ENCODE assay signal across 9 cellular contexts in genomic region chr7:36280840-36281812, GRCh38.
A peak's percentile ranks its signal among the peaks of the same experiment; 100 is the strongest.
DNase-seq lines count a peak whose midpoint lies in the region; ATAC-seq and TF ChIP-seq lines count a peak whose summit lies in the region.
"Had no signal": no experiment of that assay in that cellular context is flagged by ENCODE, and none has a peak within 500 bp of the region (broad histone marks: within the 10 kb centered on the region; RNA-seq: fewer than 3 reads in every experiment).

No MANE protein-coding gene starts in this region.

- in situ Hi-C loops in GM23248 (cut with MboI): no loop called here
- in situ Hi-C loops in brain microvascular endothelial cell (cut with HindIII; ENCODE audit: low pct_ligation_motif_present, low sequenced_read_pairs): no loop called here

- H3K36me3 ChIP-seq in CD8-positive, alpha-beta memory T cell (ENCODE audit: insufficient read depth, low read length): no peaks in the 10 kb centered on the region
- H3K36me3 ChIP-seq in GM23248 (ENCODE audit: low read depth): no peaks in the 10 kb centered on the region
- H3K36me3 ChIP-seq in brain microvascular endothelial cell (replicated peaks): no peaks in the 10 kb centered on the region
- peaks cover 2% of the 10 kb centered on the region for H3K36me3 ChIP-seq in iPS-15b (ENCODE audit: control insufficient read depth, insufficient read depth, low read length)

- no peaks in the 10 kb centered on the region for H3K36me3 Mint-ChIP-seq in CD8-positive, alpha-beta memory T cell
- no peaks in the 10 kb centered on the region for H3K36me3 Mint-ChIP-seq in stimulated activated naive B cell treated with anti-CD40 and anti-IgM and Interleukin-4, amounts not matched to agents 10 μg/mL and 1 μg/mL and 100 μg/mL, for 72 hours
- H3K36me3 Mint-ChIP-seq: memory B cell had no signal

- H3K4me3 ChIP-seq in CD8-positive, alpha-beta memory T cell (ENCODE audit: low read length): no peak overlapping the region
- H3K4me3 ChIP-seq in GM23248 (peak overlapping the region; percentile 54), brain microvascular endothelial cell (ENCODE audit: low read depth, low read length) (peak overlapping the region; percentile 35), iPS-15b (ENCODE audit: low read depth, low read length) (peak overlapping the region; percentile 13), skeletal muscle cell (ENCODE audit: low read depth, low read length) (peak overlapping the region; percentile 20)

- H2AFZ ChIP-seq in GM23248: peak overlapping the region; percentile 28; the same call in 1 of the 2 replicates

- H3K9me3 ChIP-seq in CD8-positive, alpha-beta memory T cell (ENCODE audit: low read length): no peaks in the 10 kb centered on the region
- H3K9me3 ChIP-seq in GM23248 (ENCODE audit: low read depth) (no peaks in the 10 kb centered on the region), iPS-15b (ENCODE audit: control insufficient read depth, insufficient read depth, low read length) (no peaks in the 10 kb centered on the region)

- peak overlapping the region in 7 of 8 donors; percentile 10 to 73 (median 56) for H3K27ac Mint-ChIP-seq in CD8-positive, alpha-beta memory T cell
- no peak overlapping the region for H3K27ac Mint-ChIP-seq in stimulated activated naive B cell treated with anti-CD40 and anti-IgM and Interleukin-4, amounts not matched to agents 10 μg/mL and 1 μg/mL and 100 μg/mL, for 72 hours
- H3K27ac Mint-ChIP-seq: memory B cell had no signal

- H3K4me3 Mint-ChIP-seq in CD8-positive, alpha-beta memory T cell: peak overlapping the region in 3 of 7 donors; percentile 13 to 47 (median 40)
- H3K4me3 Mint-ChIP-seq in stimulated activated naive B cell treated with anti-CD40 and anti-IgM and Interleukin-4, amounts not matched to agents 10 μg/mL and 1 μg/mL and 100 μg/mL, for 72 hours: no peak overlapping the region
- H3K4me3 Mint-ChIP-seq: memory B cell had no signal

- H3K4me2 ChIP-seq in GM23248 (ENCODE audit: unreplicated experiment): peak overlapping the region; percentile 63

- CTCF ChIA-PET in CD8-positive, alpha-beta memory T cell (lab: Charles Lee): interaction anchor here (1.1 kb wide), 1 partner anchor 303 kb away, joined by 3 read pairs; no protein-coding TSS in a partner anchor

- H3K9me2 ChIP-seq in GM23248 (ENCODE audit: insufficient read depth): no peaks in the 10 kb centered on the region

- no peaks in the 10 kb centered on the region for H3K27me3 ChIP-seq in CD8-positive, alpha-beta memory T cell (ENCODE audit: insufficient read depth, low read length, poor library complexity, severe bottlenecking)
- no peaks in the 10 kb centered on the region for H3K27me3 ChIP-seq in GM23248 (replicated peaks; ENCODE audit: insufficient read depth)
- no peaks in the 10 kb centered on the region for H3K27me3 ChIP-seq in brain microvascular endothelial cell (replicated peaks)
- no peaks in the 10 kb centered on the region for H3K27me3 ChIP-seq in iPS-15b (ENCODE audit: control insufficient read depth, insufficient read depth, low read length)

- no peaks in the 10 kb centered on the region for H4K20me1 ChIP-seq in GM23248 (ENCODE audit: insufficient read depth)

- peaks cover 0 to 7% of the 10 kb centered on the region in 2 donors for H3K27me3 Mint-ChIP-seq in CD8-positive, alpha-beta memory T cell
- peaks cover 15 to 20% of the 10 kb centered on the region in 2 donors for H3K27me3 Mint-ChIP-seq in stimulated activated naive B cell treated with anti-CD40 and anti-IgM and Interleukin-4, amounts not matched to agents 10 μg/mL and 1 μg/mL and 100 μg/mL, for 72 hours

- no peaks in the 10 kb centered on the region for H3K79me2 ChIP-seq in GM23248 (ENCODE audit: insufficient read depth)

- WGBS in GM23248 (ENCODE audit: low coverage in 1 of 2, low lambda C conversion rate in 2 of 2, missing lambda C conversion rate in 2 of 2), 2 experiments: 9 to 10% methylated on average over 18 of the region's 18 CpGs

- peak; percentile 23 for TF ChIP-seq CTCF in brain microvascular endothelial cell (IDR thresholded peaks at IDR 0.05; ENCODE audit: low read depth, low read length, missing control alignments)

- peaks cover 30 to 74% (median 66%) of the 10 kb centered on the region in 3 donors for H3K4me1 Mint-ChIP-seq in CD8-positive, alpha-beta memory T cell
- peaks cover 29 to 34% of the 10 kb centered on the region in 2 donors for H3K4me1 Mint-ChIP-seq in stimulated activated naive B cell treated with anti-CD40 and anti-IgM and Interleukin-4, amounts not matched to agents 10 μg/mL and 1 μg/mL and 100 μg/mL, for 72 hours

- peaks cover 44% of the 10 kb centered on the region for H3K4me1 ChIP-seq in CD8-positive, alpha-beta memory T cell (ENCODE audit: insufficient read depth, low read length)
- H3K4me1 ChIP-seq in GM23248 (ENCODE audit: insufficient read depth): peaks cover 26% of the 10 kb centered on the region
- peaks cover 55% of the 10 kb centered on the region for H3K4me1 ChIP-seq in iPS-15b (ENCODE audit: control insufficient read depth, insufficient read depth, low read length)

- H3K9ac ChIP-seq in GM23248 (peak overlapping the region; percentile 31; the same call in 1 of the 2 replicates), iPS-15b (ENCODE audit: low read depth, low read length) (no peak overlapping the region)

- H3K9me3 Mint-ChIP-seq in CD8-positive, alpha-beta memory T cell: no peaks in the 10 kb centered on the region
- H3K9me3 Mint-ChIP-seq in stimulated activated naive B cell treated with anti-CD40 and anti-IgM and Interleukin-4, amounts not matched to agents 10 μg/mL and 1 μg/mL and 100 μg/mL, for 72 hours: no peaks in the 10 kb centered on the region
- H3K9me3 Mint-ChIP-seq: memory B cell had no signal

- POLR2A ChIA-PET in CD8-positive, alpha-beta memory T cell (lab: Charles Lee): no interaction called here

- H3F3A ChIP-seq in GM23248 (ENCODE audit: insufficient read depth): peaks cover 12% of the 10 kb centered on the region; the same call in 1 of the 2 replicates

- DNase-seq in CD8-positive, alpha-beta memory T cell: no peak
- peak; percentile 97 for DNase-seq in GM23248
- peak; percentile 44 for DNase-seq in NCI-H2081 treated with DMSO at 0.1 percent for 48 hours (lab: John Stamatoyannopoulos, UW)
- peak; percentile 88 for DNase-seq in brain microvascular endothelial cell
- DNase-seq in skeletal muscle cell (ENCODE audit: low read depth): peak; percentile 79
- no peak for DNase-seq in NCI-H526 treated with DMSO at 0.1 percent for 48 hours (lab: John Stamatoyannopoulos, UW)
- no peak for DNase-seq in stimulated activated naive B cell treated with anti-CD40 and anti-IgM and Interleukin-4, amounts not matched to agents 10 μg/mL and 1 μg/mL and 100 μg/mL, for 72 hours

- H3K27ac ChIP-seq in CD8-positive, alpha-beta memory T cell (ENCODE audit: low read depth, low read length): no peak overlapping the region
- H3K27ac ChIP-seq in GM23248 (peak overlapping the region; percentile 47), brain microvascular endothelial cell (peak overlapping the region; percentile 77)

- no peak for ATAC-seq in stimulated activated naive B cell treated with anti-CD40 and anti-IgM and Interleukin-4, amounts not matched to agents 10 μg/mL and 1 μg/mL and 100 μg/mL, for 72 hours (replicated peaks)

Comparison
In these comparisons a context has a peak if more than half of its experiments do, and no peak if none do; other contexts are left out.
1. DNase-seq: peak in GM23248 (single experiment), NCI-H2081 treated with DMSO at 0.1 percent for 48 hours (single experiment), brain microvascular endothelial cell (single experiment) and skeletal muscle cell (single experiment); none in CD8-positive, alpha-beta memory T cell (0 of 5), NCI-H526 treated with DMSO at 0.1 percent for 48 hours (single experiment) and stimulated activated naive B cell treated with anti-CD40 and anti-IgM and Interleukin-4, amounts not matched to agents 10 μg/mL and 1 μg/mL and 100 μg/mL, for 72 hours (single experiment).